In genomic region chr3:4980229-4981159, GRCh38 we compare ENCODE assay signal across 8 cellular contexts. TPM values are rescaled to one million over a fixed set of nuclear protein-coding genes. Genes with fewer than 3 reads are reported as not detected.
DNase-seq lines count a peak whose midpoint lies in the region; ATAC-seq, FAIRE-seq and TF ChIP-seq lines count a peak whose summit lies in the region.

No MANE protein-coding gene starts in this region.

- peaks cover 66% of the 10 kb centered on the region for H3K4me1 Mint-ChIP-seq in activated naive CD4-positive, alpha-beta T cell treated with anti-CD3 and anti-CD28 coated beads for 36 hours (ENCODE audit: low read depth)

- in situ Hi-C loops in ACHN (cut with HindIII; ENCODE audit: low pct_ligation_motif_present, low pct_unique_long_range_greater_than_20kb, low sequenced_read_pairs): no loop called here
- in situ Hi-C loops in SK-MEL-5 (cut with HindIII; ENCODE audit: low pct_unique_long_range_greater_than_20kb, low sequenced_read_pairs): no loop called here

- peak; percentile 90 for DNase-seq in ACHN
- peak; percentile 71 for DNase-seq in Jurkat, Clone E6-1 (ENCODE audit: low read depth, low spot score)
- peak; percentile 88 for DNase-seq in SK-MEL-5 (ENCODE audit: low read depth, low spot score)
- DNase-seq in activated naive CD4-positive, alpha-beta T cell treated with anti-CD3 and anti-CD28 coated beads for 36 hours: peak; percentile 93
- DNase-seq in frontal cortex (ENCODE audit: low spot score in 2 of 2): peak; percentile 49 to 57

- H3K36me3 ChIP-seq in neutrophil (peaks cover 11% of the 10 kb centered on the region), subcutaneous abdominal adipose tissue (ENCODE audit: control insufficient read depth in 5 of 5, insufficient read depth in 5 of 5, low read length in 5 of 5) (peaks cover 3 to 31% (median 13%) of the 10 kb centered on the region in 5 donors)

- peak overlapping the region; percentile 62 for H3K4me3 ChIP-seq in Jurkat, Clone E6-1 (ENCODE audit: low read length)
- H3K4me3 ChIP-seq in neutrophil (ENCODE audit: low read depth in 1 of 2, low read length in 1 of 2) (peak overlapping the region; percentile 89 to 91), subcutaneous abdominal adipose tissue (ENCODE audit: low read depth in 1 of 5, low read length in 5 of 5) (peak overlapping the region; percentile 94 to 99 (median 97))

- H3K27ac ChIP-seq in neutrophil (peak overlapping the region; percentile 92), subcutaneous abdominal adipose tissue (ENCODE audit: low read depth, low read length) (peak overlapping the region; percentile 100)

- TF ChIP-seq CTCF in neutrophil (IDR thresholded peaks at IDR 0.05): peak; percentile 97

- intact Hi-C loops in activated naive CD4-positive, alpha-beta T cell treated with anti-CD3 and anti-CD28 coated beads for 36 hours (cut with micrococcal nuclease): loop anchor here (1.0 to 2.0 kb wide), 2 partner anchors 269 to 1854 kb away; partner anchors contain the start of gene TRNT1

- H3K9ac ChIP-seq in subcutaneous abdominal adipose tissue (ENCODE audit: low read length in 5 of 5): peak overlapping the region; percentile 82 to 99 (median 90)

- no peak for FAIRE-seq in frontal cortex (lab: Jason Lieb, UNC)

- H3K9me3 Mint-ChIP-seq in activated naive CD4-positive, alpha-beta T cell treated with anti-CD3 and anti-CD28 coated beads for 36 hours: no peaks in the 10 kb centered on the region

- no peaks in the 10 kb centered on the region for H3K27me3 ChIP-seq in neutrophil
- H3K27me3 ChIP-seq in subcutaneous abdominal adipose tissue (ENCODE audit: control insufficient read depth in 5 of 5, insufficient read depth in 4 of 5, low read length in 5 of 5): no peaks in the 10 kb centered on the region

- peak; percentile 5 for ATAC-seq in GM18868 (IDR thresholded peaks at IDR 0.05; ENCODE audit: unreplicated experiment)

- H3K4me1 ChIP-seq in neutrophil (ENCODE audit: control insufficient read depth in 1 of 2, insufficient read depth in 1 of 2, low read depth in 1 of 2, low read length in 1 of 2): peaks cover 66 to 78% of the 10 kb centered on the region in 2 experiments
- peaks cover 22 to 81% (median 73%) of the 10 kb centered on the region in 5 donors for H3K4me1 ChIP-seq in subcutaneous abdominal adipose tissue (ENCODE audit: control insufficient read depth in 5 of 5, insufficient read depth in 5 of 5, low read length in 5 of 5)

- H3K4me3 Mint-ChIP-seq in activated naive CD4-positive, alpha-beta T cell treated with anti-CD3 and anti-CD28 coated beads for 36 hours: peak overlapping the region; percentile 96

- CTCF ChIA-PET in activated naive CD4-positive, alpha-beta T cell treated with anti-CD3 and anti-CD28 coated beads for 36 hours (lab: Charles Lee): interaction anchor here (0.6 to 6.3 kb wide), 29 partner anchors 14 to 542 kb away, joined by 3 to 67 read pairs (median 5); no protein-coding TSS in a partner anchor

- peak overlapping the region; percentile 96 for H3K27ac Mint-ChIP-seq in activated naive CD4-positive, alpha-beta T cell treated with anti-CD3 and anti-CD28 coated beads for 36 hours

- H3K9me3 ChIP-seq in neutrophil (no peaks in the 10 kb centered on the region), subcutaneous abdominal adipose tissue (ENCODE audit: control insufficient read depth in 5 of 5, low read length in 5 of 5) (no peaks in the 10 kb centered on the region)

- H3K36me3 Mint-ChIP-seq in activated naive CD4-positive, alpha-beta T cell treated with anti-CD3 and anti-CD28 coated beads for 36 hours (ENCODE audit: low read depth): peaks cover 51% of the 10 kb centered on the region

- no peaks in the 10 kb centered on the region for H3K27me3 Mint-ChIP-seq in activated naive CD4-positive, alpha-beta T cell treated with anti-CD3 and anti-CD28 coated beads for 36 hours (ENCODE audit: low read depth)

RNA-seq across cellular contexts. Expression of gene BHLHE40, which starts 1.3 kb away (rescaled TPM):
- polyA plus RNA-seq in Jurkat, Clone E6-1 (2012; ENCODE audit: insufficient read depth, insufficient read length): 3.5 TPM
- 61.3 and 81.0 TPM in 2 replicates for total RNA-seq in SK-MEL-5 (2014; rRNA removed; shearing (Covaris generic))
- polyA plus RNA-seq in SK-MEL-5 (2015; cell fraction: cytosol; rRNA removed): 114 and 135 TPM in 2 replicates
- polyA plus RNA-seq in SK-MEL-5 (2015; cell fraction: nucleus; rRNA removed): 98.2 and 128 TPM in 2 replicates
- 10 to 100 TPM; 98.0 to 98.2 TPM for total RNA-seq in activated naive CD4-positive, alpha-beta T cell treated with anti-CD3 and anti-CD28 coated beads for 36 hours
- 2.9 TPM for total RNA-seq in frontal cortex

Comparison
In these comparisons a context has a peak if more than half of its experiments do, and no peak if none do; other contexts are left out.
1. Peak in every context shown above with its lines: DNase-seq, ATAC-seq, H3K4me3 ChIP-seq and H3K27ac ChIP-seq.
2. RNA of gene BHLHE40, which starts 1.3 kb away (total RNA-seq): 98.0 to 98.2 TPM in activated naive CD4-positive, alpha-beta T cell treated with anti-CD3 and anti-CD28 coated beads for 36 hours and 61.3 to 81.0 TPM in SK-MEL-5; 2.9 TPM in frontal cortex (single experiment); every median in the first group is over 10 times any median in the second.